Comparison of ENCODE assay signal across 20 cellular contexts in the genomic region with DNA sequence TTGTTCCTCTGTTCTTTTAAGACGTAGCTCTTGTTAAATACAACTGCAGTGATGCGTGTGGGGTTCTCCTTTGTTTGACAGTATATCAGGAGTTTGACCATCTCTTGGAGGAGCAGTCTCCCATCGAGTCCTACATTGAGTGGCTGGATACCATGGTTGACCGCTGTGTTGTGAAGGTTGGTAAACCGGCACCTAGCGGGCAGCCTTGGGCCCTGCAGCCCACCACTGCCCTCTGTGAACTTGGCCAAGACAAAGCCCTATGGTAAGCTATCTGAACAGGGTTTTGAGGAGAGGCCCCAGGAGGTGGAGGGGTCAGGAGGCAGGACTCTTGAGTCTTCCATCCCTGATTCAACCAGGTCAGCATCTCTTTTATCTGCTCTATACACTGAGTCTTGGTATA. TPM values are rescaled to one million over a fixed set of nuclear protein-coding genes. Genes with fewer than 3 reads are reported as not detected.
DNase-seq lines count a peak whose midpoint lies in the region; ATAC-seq, FAIRE-seq and TF ChIP-seq lines count a peak whose summit lies in the region.
"Had no signal": no experiment of that assay in that cellular context is flagged by ENCODE, and none has a peak within 500 bp of the region (broad histone marks: within the 10 kb centered on the region; RNA-seq: fewer than 3 reads in every experiment).

No MANE protein-coding gene starts in this region.

- TF ChIP-seq EP300 in HepG2 (IDR thresholded peaks at IDR 0.05; ENCODE audit: low read depth in 2 of 2, low read length in 2 of 2): no peak
- TF ChIP-seq EP300 in HepG2 (CRISPR knock-in tag; IDR thresholded peaks at IDR 0.05; ENCODE audit: borderline replicate concordance): no peak

- no peaks in the 10 kb centered on the region for H3K79me2 ChIP-seq in HepG2 (ENCODE audit: insufficient read depth, low read length)

- in situ Hi-C loops in HepG2 (cut with HindIII; ENCODE audit: extremely low pct_ligation_motif_present, low pct_unique_long_range_greater_than_20kb): no loop called here

- no peaks in the 10 kb centered on the region for H3K4me1 Mint-ChIP-seq in osteocyte (ENCODE audit: unreplicated experiment)
- no peaks in the 10 kb centered on the region for H3K4me1 Mint-ChIP-seq in T-helper 2 cell treated with Interferon-gamma antibody and Interleukin-4, amounts not matched to agents 5 μg/mL and 100 μg/mL, for 36 hours (ENCODE audit: low read depth)
- H3K4me1 Mint-ChIP-seq: B cell had no signal

- BruUV-seq in HepG2 (replicated peaks; lab: Mats Ljungman, UMichigan): no TSS peak

- H3K9ac ChIP-seq in HepG2 (ENCODE audit: insufficient read depth, low read depth, low read length): no peak overlapping the region
- H3K9ac ChIP-seq: BLaER1 treated with 17β-estradiol and CSF1 and Interleukin-3, amounts not matched to agents 10 nM and 100 nM had no signal

- H3K9me3 ChIP-seq in HepG2 (ENCODE audit: low read length): no peaks in the 10 kb centered on the region
- H3K9me3 ChIP-seq in right lobe of liver: no peaks in the 10 kb centered on the region
- H3K9me3 ChIP-seq: A549; BLaER1 treated with 17β-estradiol and CSF1 and Interleukin-3, amounts not matched to agents 10 nM and 100 nM; Caco-2 had no signal

- TF ChIP-seq POLR2A in HepG2 (IDR thresholded peaks at IDR 0.05; ENCODE audit: insufficient read depth in 1 of 2, low read depth in 2 of 2, low read length in 2 of 2) (no peak), right lobe of liver (IDR thresholded peaks at IDR 0.05) (no peak)

- H3K4me2 ChIP-seq in HepG2 (ENCODE audit: low read depth, low read length): no peak overlapping the region
- H3K4me2 ChIP-seq: A549; BLaER1 treated with 17β-estradiol and CSF1 and Interleukin-3, amounts not matched to agents 10 nM and 100 nM had no signal

- intact Hi-C loops in HepG2 (cut with micrococcal nuclease; ENCODE audit: unreplicated experiment) (no loop called here), right lobe of liver (cut with DNase I) (no loop called here)

- no peak overlapping the region for H3K27ac Mint-ChIP-seq in osteocyte (ENCODE audit: unreplicated experiment)
- H3K27ac Mint-ChIP-seq in T-helper 2 cell treated with Interferon-gamma antibody and Interleukin-4, amounts not matched to agents 5 μg/mL and 100 μg/mL, for 36 hours: no peak overlapping the region
- H3K27ac Mint-ChIP-seq: B cell; CD4-positive, alpha-beta T cell; CD8-positive, alpha-beta T cell had no signal

- CTCF ChIA-PET in HepG2 (lab: Yijun Ruan, JAX; ENCODE audit: low intra/inter-chr PET ratio, low total read pairs): no interaction called here

- H3K4me3 Mint-ChIP-seq in osteocyte (ENCODE audit: unreplicated experiment): no peak overlapping the region
- no peak overlapping the region for H3K4me3 Mint-ChIP-seq in T-helper 2 cell treated with Interferon-gamma antibody and Interleukin-4, amounts not matched to agents 5 μg/mL and 100 μg/mL, for 36 hours
- H3K4me3 Mint-ChIP-seq: B cell; CD4-positive, alpha-beta T cell; CD8-positive, alpha-beta T cell had no signal

- no peak for FAIRE-seq in HepG2 (lab: Jason Lieb, UNC)
- FAIRE-seq: A549, D721Med, G401.6, GM12891, GM19239 had no signal

- no peak for TF ChIP-seq CTCF in HepG2 (CRISPR knock-in tag; IDR thresholded peaks at IDR 0.05)
- no peak for TF ChIP-seq CTCF in right lobe of liver (IDR thresholded peaks at IDR 0.05)
- TF ChIP-seq CTCF in osteocyte (IDR thresholded peaks at IDR 0.05): no peak

- H3K4me3 ChIP-seq in HepG2 (replicated peaks in 1 of 3; ENCODE audit: insufficient read depth in 1 of 3, low read depth in 2 of 3, low read length in 3 of 3) (no peak overlapping the region), right lobe of liver (no peak overlapping the region)
- H3K4me3 ChIP-seq: A549; BLaER1 treated with 17β-estradiol and CSF1 and Interleukin-3, amounts not matched to agents 10 nM and 100 nM had no signal

- no peak for DNase-seq in HepG2 (ENCODE audit: low spot score)
- DNase-seq in right lobe of liver: no peak
- peak; percentile 38 for DNase-seq in osteocyte (ENCODE audit: extremely low spot score, unreplicated experiment)
- DNase-seq in hippocampal formation (lab: John Stamatoyannopoulos, UW): no peak
- DNase-seq in T-helper 2 cell treated with Interferon-gamma antibody and Interleukin-4, amounts not matched to agents 5 μg/mL and 100 μg/mL, for 36 hours (ENCODE audit: low spot score): no peak
- DNase-seq: AML-193; Caco-2; Calu3; CD4-positive, alpha-beta T cell; CD8-positive, alpha-beta T cell; GF-D8 had no signal

- H3K27me3 ChIP-seq in HepG2 (ENCODE audit: control insufficient read depth in 1 of 2, insufficient read depth in 2 of 2, low read length in 2 of 2) (peaks cover 0 to 20% of the 10 kb centered on the region in 2 experiments; a peak in 2 of 5 replicates), right lobe of liver (no peaks in the 10 kb centered on the region)
- H3K27me3 ChIP-seq: BLaER1 treated with 17β-estradiol and CSF1 and Interleukin-3, amounts not matched to agents 10 nM and 100 nM had no signal

- H3K36me3 Mint-ChIP-seq in osteocyte (ENCODE audit: unreplicated experiment): no peaks in the 10 kb centered on the region
- no peaks in the 10 kb centered on the region for H3K36me3 Mint-ChIP-seq in T-helper 2 cell treated with Interferon-gamma antibody and Interleukin-4, amounts not matched to agents 5 μg/mL and 100 μg/mL, for 36 hours (ENCODE audit: low read depth)
- H3K36me3 Mint-ChIP-seq: CD8-positive, alpha-beta T cell had no signal

- no peaks in the 10 kb centered on the region for H3K9me3 Mint-ChIP-seq in osteocyte (ENCODE audit: unreplicated experiment)
- H3K9me3 Mint-ChIP-seq in T-helper 2 cell treated with Interferon-gamma antibody and Interleukin-4, amounts not matched to agents 5 μg/mL and 100 μg/mL, for 36 hours: no peaks in the 10 kb centered on the region
- H3K9me3 Mint-ChIP-seq: CD4-positive, alpha-beta T cell; CD8-positive, alpha-beta T cell had no signal

- H3K27ac ChIP-seq in HepG2 (ENCODE audit: extremely low read length, insufficient read depth, low read length) (no peak overlapping the region), right lobe of liver (no peak overlapping the region)
- H3K27ac ChIP-seq: 22Rv1; A549; BLaER1 treated with 17β-estradiol and CSF1 and Interleukin-3, amounts not matched to agents 10 nM and 100 nM; C4-2B had no signal

- ATAC-seq in HepG2 (peak; percentile 62; the same call in 2 of the 3 replicates), right lobe of liver (no peak)
- ATAC-seq: A549; CD8-positive, alpha-beta T cell had no signal

- no peak for TF ChIP-seq RAD21 in HepG2 (CRISPR knock-in tag; IDR thresholded peaks at IDR 0.05)

- no peaks in the 10 kb centered on the region for H4K20me1 ChIP-seq in HepG2 (ENCODE audit: insufficient read depth, low read length)
- H4K20me1 ChIP-seq: BLaER1 treated with 17β-estradiol and CSF1 and Interleukin-3, amounts not matched to agents 10 nM and 100 nM had no signal

- H3K4me1 ChIP-seq in HepG2 (ENCODE audit: insufficient read depth, low read length): peaks cover 10% of the 10 kb centered on the region
- H3K4me1 ChIP-seq in right lobe of liver: peaks cover 0 to 5% (median 0%) of the 10 kb centered on the region in 4 donors
- H3K4me1 ChIP-seq: A549; BLaER1 treated with 17β-estradiol and CSF1 and Interleukin-3, amounts not matched to agents 10 nM and 100 nM; Caco-2 had no signal

- H3K27me3 Mint-ChIP-seq in osteocyte (ENCODE audit: unreplicated experiment): peaks cover 17% of the 10 kb centered on the region
- no peaks in the 10 kb centered on the region for H3K27me3 Mint-ChIP-seq in T-helper 2 cell treated with Interferon-gamma antibody and Interleukin-4, amounts not matched to agents 5 μg/mL and 100 μg/mL, for 36 hours (ENCODE audit: low read depth)
- H3K27me3 Mint-ChIP-seq: CD4-positive, alpha-beta T cell had no signal

- POLR2A ChIA-PET in HepG2 (lab: Yijun Ruan, JAX): no interaction called here

- 59% methylated on average over 6 of the region's 6 CpGs for WGBS in HepG2 (ENCODE audit: low lambda C conversion rate)
- 100% methylated on average over 3 of the region's 6 CpGs for WGBS in right lobe of liver (ENCODE audit: insufficient coverage, low coverage, low lambda C conversion rate, missing lambda C conversion rate)

- H3K36me3 ChIP-seq in HepG2 (replicated peaks in 1 of 2; ENCODE audit: control insufficient read depth in 1 of 2, insufficient read depth in 2 of 2, low read length in 2 of 2) (no peaks in the 10 kb centered on the region), right lobe of liver (no peaks in the 10 kb centered on the region)
- H3K36me3 ChIP-seq: BLaER1 treated with 17β-estradiol and CSF1 and Interleukin-3, amounts not matched to agents 10 nM and 100 nM had no signal

- H2AFZ ChIP-seq in HepG2 (ENCODE audit: low read length): no peak overlapping the region

TF ChIP-seq in HepG2, 621 proteins besides CTCF, POLR2A, EP300 and RAD21 (continues in another document):
- TF ChIP-seq FOXJ3 (CRISPR knock-in tag; IDR thresholded peaks at IDR 0.05; ENCODE audit: borderline replicate concordance) (no peak), KAT7 (CRISPR knock-in tag; IDR thresholded peaks at IDR 0.05; ENCODE audit: borderline replicate concordance) (no peak)

RNA-seq across cellular contexts. Expression of a gene that starts 54.6 kb away (rescaled TPM):
- total RNA-seq in HepG2 (2016; rRNA removed; fragmentation: Illumina TruSeq; extraction: Trizol) (7.5 and 9.9 TPM in 2 replicates), right lobe of liver (10 to 100 TPM in 1 of 6 experiments, 1 to 10 TPM in 5; 5.9 to 10.6 (median 6.5) TPM), osteocyte (15.0 and 17.0 TPM in 2 replicates)
- 3.7 and 5.0 TPM in 2 replicates for total RNA-seq in HepG2 (2016; cell fraction: cytosol; rRNA removed; fragmentation: Illumina TruSeq; extraction: Trizol; ENCODE audit: low read depth)
- 7.7 and 8.8 TPM in 2 replicates for total RNA-seq in HepG2 (2016; cell fraction: insoluble cytoplasmic fraction; rRNA removed; fragmentation: Illumina TruSeq; extraction: Trizol)
- total RNA-seq in HepG2 (2016; cell fraction: membrane; rRNA removed; fragmentation: Illumina TruSeq; extraction: Trizol): 5.1 and 5.2 TPM in 2 replicates
- 17.1 and 17.8 TPM in 2 replicates for total RNA-seq in HepG2 (2016; cell fraction: nucleus; rRNA removed; fragmentation: Illumina TruSeq; extraction: Trizol)
- 4.9 and 5.1 TPM in 2 replicates for polyA plus RNA-seq in HepG2 (2011; rRNA removed)
- 1.9 and 3.1 TPM in 2 replicates for polyA plus RNA-seq in HepG2 (2011; cell fraction: cytosol; rRNA removed)
- 6.8 and 8.2 TPM in 2 replicates for polyA plus RNA-seq in HepG2 (2011; cell fraction: nucleus; rRNA removed)
- 4.2 and 5.6 TPM in 2 replicates for polyA plus RNA-seq in HepG2 (2012)
- polyA plus RNA-seq in HepG2 (2016; cell fraction: cytosol; fragmentation: Illumina TruSeq; extraction: Trizol; ENCODE audit: low read depth): 0.61 and 0.63 TPM in 2 replicates
- 5.5 and 5.8 TPM in 2 replicates for polyA plus RNA-seq in HepG2 (2016; cell fraction: insoluble cytoplasmic fraction; fragmentation: Illumina TruSeq; extraction: Trizol; ENCODE audit: low read depth)
- 1.6 and 2.2 TPM in 2 replicates for polyA plus RNA-seq in HepG2 (2016; cell fraction: membrane; fragmentation: Illumina TruSeq; extraction: Trizol; ENCODE audit: low read depth)
- polyA plus RNA-seq in HepG2 (2016; cell fraction: nucleus; fragmentation: Illumina TruSeq; extraction: Trizol; ENCODE audit: insufficient read depth, low read depth): 14.4 and 15.4 TPM in 2 replicates
- 8.8 and 19.5 TPM in 2 replicates for polyA minus RNA-seq in HepG2 (2011; rRNA and poly(A)+ RNA removed; ENCODE audit: low replicate concordance)
- 4.7 and 5.4 TPM in 2 replicates for polyA minus RNA-seq in HepG2 (2011; cell fraction: cytosol; rRNA and poly(A)+ RNA removed)
- 25.2 and 36.4 TPM in 2 replicates for polyA minus RNA-seq in HepG2 (2011; cell fraction: nucleus; rRNA and poly(A)+ RNA removed)
